ENCODE assay signal across 27 cellular contexts in the genomic region with DNA sequence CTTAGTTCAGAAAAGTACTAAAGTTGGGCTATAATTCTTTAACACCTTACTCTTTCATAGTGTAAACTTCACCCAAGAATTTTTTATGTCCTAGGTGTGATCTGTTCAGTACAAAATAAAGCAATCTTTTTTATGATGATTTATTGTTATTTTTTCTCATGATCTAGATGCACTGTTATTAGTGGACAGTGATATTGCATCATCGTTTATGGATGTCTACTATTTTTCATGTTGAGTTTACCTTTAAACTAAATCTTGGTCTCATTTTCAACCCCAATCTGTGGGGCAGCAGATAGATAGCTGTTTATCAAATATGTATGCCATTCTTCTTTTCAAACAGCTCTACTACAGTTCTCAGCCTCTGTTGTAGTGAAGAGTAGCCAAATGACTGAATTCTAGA.
"Had no signal": no experiment of that assay in that cellular context is flagged by ENCODE, and none has a peak within 500 bp of the region (broad histone marks: within the 10 kb centered on the region; RNA-seq: fewer than 3 reads in every experiment).

No MANE protein-coding gene starts in this region.

- ATAC-seq: stimulated activated effector memory CD8-positive, alpha-beta T cell treated with anti-CD3 and anti-CD28 coated beads, Interleukin-12 subunit alpha, Interleukin-12 subunit beta, amount 100 ng/mL, for 72 hours; stimulated activated memory B cell treated with anti-CD40 and anti-IgM and Interleukin-4, amounts not matched to agents 10 μg/mL and 1 μg/mL and 100 μg/mL, for 72 hours; stimulated activated naive B cell treated with anti-CD40 and anti-IgM and Interleukin-4, amounts not matched to agents 10 μg/mL and 1 μg/mL and 100 μg/mL, for 72 hours; stimulated activated naive CD8-positive, alpha-beta T cell treated with anti-CD3 and anti-CD28 coated beads, Interleukin-15, amount 100 ng/mL, for 72 hours; stimulated activated naive CD8-positive, alpha-beta T cell treated with anti-CD3 and anti-CD28 coated beads, Interleukin-15, Interleukin-2, amounts not matched to agents 100 U/mL and 50 U/mL, for 24 hours; upper lobe of right lung had no signal

- H3K4me3 ChIP-seq: stomach, suprapubic skin, testis, thoracic aorta, thyroid gland, tibial artery, tibial nerve, transverse colon, upper lobe of left lung, upper lobe of right lung, uterus, vagina had no signal

- H3K27me3 ChIP-seq: stomach, suprapubic skin, testis, thyroid gland, tibial artery, tibial nerve, transverse colon, upper lobe of left lung, upper lobe of right lung, uterus, vagina had no signal

- H3K9me3 ChIP-seq: stomach, suprapubic skin, testis, thoracic aorta, thyroid gland, tibial artery, tibial nerve, transverse colon, upper lobe of left lung, upper lobe of right lung, uterus, vagina had no signal

- FAIRE-seq: urothelium cell line had no signal

- DNase-seq: stimulated activated CD4-positive, alpha-beta T cell treated with anti-CD3 and anti-CD28 coated beads, Interleukin-2, amount 100 ng/mL, for 48 hours; stimulated activated CD4-positive, alpha-beta T cell treated with anti-CD3 and anti-CD28 coated beads, Interleukin-4, amount 100 ng/mL, for 1 hour; stimulated activated CD4-positive, alpha-beta T cell treated with anti-CD3 and anti-CD28 coated beads, Interleukin-4, amount 100 ng/mL, for 24 hours; stimulated activated CD4-positive, alpha-beta T cell treated with anti-CD3 and anti-CD28 coated beads, Interleukin-4, amount 100 ng/mL, for 4 hours; stimulated activated CD8-positive, alpha-beta memory T cell treated with anti-CD3 and anti-CD28 coated beads, Interleukin-4, amount 100 ng/mL, for 48 hours; stimulated activated naive B cell treated with anti-CD40 and anti-IgM and Interleukin-4, amounts not matched to agents 10 μg/mL and 1 μg/mL and 100 μg/mL, for 72 hours; stimulated activated naive CD4-positive, alpha-beta T cell; stimulated activated naive CD4-positive, alpha-beta T cell treated with Interleukin-2 at 50 U/mL for 16 hours; stimulated activated naive CD8-positive, alpha-beta T cell treated with anti-CD3 and anti-CD28 coated beads, Interleukin-15, amount 100 ng/mL, for 72 hours; stimulated activated naive CD8-positive, alpha-beta T cell treated with anti-CD3 and anti-CD28 coated beads, Interleukin-15, Interleukin-2, amounts not matched to agents 100 U/mL and 50 U/mL, for 24 hours; stomach; substantia nigra; testis; thyroid gland; tibial artery; transverse colon; trophoblast cell; upper lobe of left lung; upper lobe of right lung; uterus had no signal

- H3K4me1 ChIP-seq: stomach, suprapubic skin, testis, thyroid gland, tibial artery, tibial nerve, upper lobe of left lung, upper lobe of right lung, uterus, vagina had no signal

- H3K36me3 ChIP-seq: stomach, suprapubic skin, thoracic aorta, thyroid gland, tibial artery, tibial nerve, transverse colon, upper lobe of left lung, upper lobe of right lung, uterus, vagina had no signal

- H3K27ac ChIP-seq: stomach, suprapubic skin, testis, thoracic aorta, thyroid gland, tibial artery, tibial nerve, transverse colon, upper lobe of left lung, upper lobe of right lung, uterus, vagina had no signal
